ENCODE assay signal across 1 cellular context in the genomic region with DNA sequence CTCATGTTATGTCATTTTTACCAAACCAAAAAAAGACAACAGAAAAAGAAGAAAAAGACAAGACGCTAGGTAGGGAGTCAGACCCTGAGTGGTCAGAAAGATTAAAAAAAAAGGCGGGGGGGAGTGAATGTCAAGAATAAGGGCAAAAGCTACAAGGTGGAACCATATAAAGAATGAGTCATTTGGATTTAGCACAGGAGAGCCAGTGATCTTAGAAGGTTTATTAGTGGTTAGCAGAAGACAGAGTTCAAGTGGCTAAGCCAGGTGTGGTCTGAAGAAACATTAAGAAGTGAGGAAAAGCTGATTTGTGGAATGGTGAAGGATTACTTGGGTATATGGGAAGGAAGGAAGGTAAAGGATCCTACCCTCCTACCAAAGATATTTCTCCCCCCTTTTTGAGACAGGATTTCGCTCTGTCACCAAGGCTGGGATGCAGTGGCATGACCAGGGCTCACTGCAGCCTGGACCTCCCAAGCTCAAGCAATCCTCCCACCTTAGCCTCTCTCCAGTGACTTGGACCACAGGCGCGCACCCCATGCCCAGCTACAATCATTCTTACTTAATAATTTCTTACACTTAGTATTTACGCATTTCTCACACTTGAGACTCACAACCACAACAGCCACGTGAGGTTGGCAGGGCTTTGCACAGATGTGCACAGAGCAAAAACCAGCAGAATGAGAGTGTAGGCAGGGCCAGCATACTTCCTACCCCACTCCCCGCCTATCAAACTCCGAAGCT.
TF ChIP-seq lines count a peak whose summit lies in the region.

No MANE protein-coding gene starts in this region.

TF ChIP-seq in HEK293, 187 proteins besides CTCF, POLR2A, EP300 and RAD21 (continued from another document):
- TF ChIP-seq ZNF18 (tag by site-specific recombination; IDR thresholded peaks at IDR 0.05) (no peak), PRDM10 (tag by site-specific recombination; IDR thresholded peaks at IDR 0.05) (peak; percentile 55), TRIM28 (IDR thresholded peaks at IDR 0.05; ENCODE audit: borderline replicate concordance, low read length) (0 out of 2 replicates have a peak, but pooled peaks have one; percentile 18), ZNF239 (tag by site-specific recombination; IDR thresholded peaks at IDR 0.05) (0 out of 2 replicates have a peak, but pooled peaks have one; percentile 11), FEZF1 (tag by site-specific recombination; IDR thresholded peaks at IDR 0.05) (peak; percentile 20; the same call in 1 of the 2 replicates), ZNF366 (tag by site-specific recombination; conservative IDR thresholded peaks at IDR 0.05) (peak; percentile 43; the same call in 1 of the 2 replicates), ZNF558 (tag by site-specific recombination; IDR thresholded peaks at IDR 0.05) (no peak), ZNF341 (tag by site-specific recombination; IDR thresholded peaks at IDR 0.05; ENCODE audit: low read depth) (peak; percentile 65), KLF1 (tag by site-specific recombination; IDR thresholded peaks at IDR 0.05) (peak; percentile 72)
- TF ChIP-seq, protein P1, sequence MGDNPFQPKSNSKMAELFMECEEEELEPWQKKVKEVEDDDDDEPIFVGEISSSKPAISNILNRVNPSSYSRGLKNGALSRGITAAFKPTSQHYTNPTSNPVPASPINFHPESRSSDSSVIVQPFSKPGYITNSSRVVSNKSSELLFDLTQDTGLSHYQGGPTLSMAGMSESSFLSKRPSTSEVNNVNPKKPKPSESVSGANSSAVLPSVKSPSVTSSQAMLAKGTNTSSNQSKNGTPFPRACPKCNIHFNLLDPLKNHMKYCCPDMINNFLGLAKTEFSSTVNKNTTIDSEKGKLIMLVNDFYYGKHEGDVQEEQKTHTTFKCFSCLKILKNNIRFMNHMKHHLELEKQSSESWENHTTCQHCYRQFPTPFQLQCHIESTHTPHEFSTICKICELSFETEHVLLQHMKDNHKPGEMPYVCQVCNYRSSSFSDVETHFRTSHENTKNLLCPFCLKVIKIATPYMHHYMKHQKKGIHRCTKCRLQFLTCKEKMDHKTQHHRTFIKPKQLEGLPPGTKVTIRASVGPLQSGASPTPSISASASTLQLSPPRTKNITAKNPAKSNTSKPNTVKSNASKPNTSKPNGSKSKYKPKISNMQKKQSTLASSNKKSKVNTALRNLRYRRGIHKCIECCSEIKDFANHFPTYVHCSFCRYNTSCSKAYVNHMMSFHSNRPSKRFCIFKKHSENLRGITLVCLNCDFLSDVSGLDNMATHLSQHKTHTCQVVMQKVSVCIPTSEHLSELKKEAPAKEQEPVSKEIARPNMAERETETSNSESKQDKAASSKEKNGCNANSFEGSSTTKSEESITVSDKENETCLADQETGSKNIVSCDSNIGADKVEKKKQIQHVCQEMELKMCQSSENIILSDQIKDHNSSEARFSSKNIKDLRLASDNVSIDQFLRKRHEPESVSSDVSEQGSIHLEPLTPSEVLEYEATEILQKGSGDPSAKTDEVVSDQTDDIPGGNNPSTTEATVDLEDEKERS (tag by site-specific recombination; IDR thresholded peaks at IDR 0.05), result no peak
- TF ChIP-seq, protein P2, sequence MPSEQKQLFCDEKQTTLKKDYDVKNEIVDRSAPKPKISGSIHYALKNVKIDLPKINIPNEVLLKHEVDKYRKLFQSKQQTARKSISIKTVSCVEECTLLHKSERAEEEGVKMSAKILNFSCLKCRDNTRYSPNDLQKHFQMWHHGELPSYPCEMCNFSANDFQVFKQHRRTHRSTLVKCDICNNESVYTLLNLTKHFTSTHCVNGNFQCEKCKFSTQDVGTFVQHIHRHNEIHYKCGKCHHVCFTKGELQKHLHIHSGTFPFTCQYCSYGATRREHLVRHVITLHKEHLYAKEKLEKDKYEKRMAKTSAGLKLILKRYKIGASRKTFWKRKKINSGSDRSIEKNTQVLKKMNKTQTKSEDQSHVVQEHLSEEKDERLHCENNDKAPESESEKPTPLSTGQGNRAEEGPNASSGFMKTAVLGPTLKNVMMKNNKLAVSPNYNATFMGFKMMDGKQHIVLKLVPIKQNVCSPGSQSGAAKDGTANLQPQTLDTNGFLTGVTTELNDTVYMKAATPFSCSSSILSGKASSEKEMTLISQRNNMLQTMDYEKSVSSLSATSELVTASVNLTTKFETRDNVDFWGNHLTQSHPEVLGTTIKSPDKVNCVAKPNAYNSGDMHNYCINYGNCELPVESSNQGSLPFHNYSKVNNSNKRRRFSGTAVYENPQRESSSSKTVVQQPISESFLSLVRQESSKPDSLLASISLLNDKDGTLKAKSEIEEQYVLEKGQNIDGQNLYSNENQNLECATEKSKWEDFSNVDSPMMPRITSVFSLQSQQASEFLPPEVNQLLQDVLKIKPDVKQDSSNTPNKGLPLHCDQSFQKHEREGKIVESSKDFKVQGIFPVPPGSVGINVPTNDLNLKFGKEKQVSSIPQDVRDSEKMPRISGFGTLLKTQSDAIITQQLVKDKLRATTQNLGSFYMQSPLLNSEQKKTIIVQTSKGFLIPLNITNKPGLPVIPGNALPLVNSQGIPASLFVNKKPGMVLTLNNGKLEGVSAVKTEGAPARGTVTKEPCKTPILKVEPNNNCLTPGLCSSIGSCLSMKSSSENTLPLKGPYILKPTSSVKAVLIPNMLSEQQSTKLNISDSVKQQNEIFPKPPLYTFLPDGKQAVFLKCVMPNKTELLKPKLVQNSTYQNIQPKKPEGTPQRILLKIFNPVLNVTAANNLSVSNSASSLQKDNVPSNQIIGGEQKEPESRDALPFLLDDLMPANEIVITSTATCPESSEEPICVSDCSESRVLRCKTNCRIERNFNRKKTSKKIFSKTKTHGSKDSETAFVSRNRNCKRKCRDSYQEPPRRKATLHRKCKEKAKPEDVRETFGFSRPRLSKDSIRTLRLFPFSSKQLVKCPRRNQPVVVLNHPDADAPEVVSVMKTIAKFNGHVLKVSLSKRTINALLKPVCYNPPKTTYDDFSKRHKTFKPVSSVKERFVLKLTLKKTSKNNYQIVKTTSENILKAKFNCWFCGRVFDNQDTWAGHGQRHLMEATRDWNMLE (tag by site-specific recombination; conservative IDR thresholded peaks at IDR 0.05; ENCODE audit: low read depth), result no peak
